In genomic region chr3:188974856-188975611, GRCh38 we compare ENCODE assay signal across 9 cellular contexts.
A peak's percentile ranks its signal among the peaks of the same experiment; 100 is the strongest.
DNase-seq lines count a peak whose midpoint lies in the region; ATAC-seq, FAIRE-seq and TF ChIP-seq lines count a peak whose summit lies in the region.
"Had no signal": no experiment of that assay in that cellular context is flagged by ENCODE, and none has a peak within 500 bp of the region (broad histone marks: within the 10 kb centered on the region; RNA-seq: fewer than 3 reads in every experiment).

No MANE protein-coding gene starts in this region.

- peaks cover 16% of the 10 kb centered on the region for H3K4me1 Mint-ChIP-seq in stimulated activated effector memory CD8-positive, alpha-beta T cell treated with anti-CD3 and anti-CD28 coated beads, Interleukin-12 subunit alpha, Interleukin-12 subunit beta, amount 100 ng/mL, for 72 hours

- DNase-seq in GDM1 (lab: John Stamatoyannopoulos, UW), result peak; percentile 10
- peak; percentile 37 for DNase-seq in NCI-H1092 (lab: John Stamatoyannopoulos, UW)
- DNase-seq in bronchial epithelial cell (ENCODE audit: low read depth), result no peak
- DNase-seq in stimulated activated effector memory CD8-positive, alpha-beta T cell treated with anti-CD3 and anti-CD28 coated beads, Interleukin-12 subunit alpha, Interleukin-12 subunit beta, amount 100 ng/mL, for 72 hours (ENCODE audit: low spot score in 2 of 2), result peak in 1 of 2 donors; percentile 55
- DNase-seq in NCI-H1930 (lab: John Stamatoyannopoulos, UW), result no peak
- DNase-seq in NCI-H510A treated with DMSO at 0.1 percent for 48 hours (lab: John Stamatoyannopoulos, UW), result no peak

- H3K4me3 Mint-ChIP-seq in stimulated activated effector memory CD8-positive, alpha-beta T cell treated with anti-CD3 and anti-CD28 coated beads, Interleukin-12 subunit alpha, Interleukin-12 subunit beta, amount 100 ng/mL, for 72 hours, result peak overlapping the region; percentile 12
- H3K4me3 Mint-ChIP-seq: stimulated activated naive CD8-positive, alpha-beta T cell treated with anti-CD3 and anti-CD28 coated beads, Interleukin-15, Interleukin-2, amounts not matched to agents 100 ng/mL and 50 ng/mL, for 24 hours had no signal

- H3K27ac Mint-ChIP-seq in stimulated activated effector memory CD8-positive, alpha-beta T cell treated with anti-CD3 and anti-CD28 coated beads, Interleukin-12 subunit alpha, Interleukin-12 subunit beta, amount 100 ng/mL, for 72 hours, result no peak overlapping the region
- H3K27ac Mint-ChIP-seq: progenitor cell of endocrine pancreas; stimulated activated naive CD8-positive, alpha-beta T cell treated with anti-CD3 and anti-CD28 coated beads, Interleukin-15, Interleukin-2, amounts not matched to agents 100 ng/mL and 50 ng/mL, for 24 hours had no signal

- H3K36me3 ChIP-seq in bronchial epithelial cell (ENCODE audit: control insufficient read depth, insufficient read depth, low read length), result no peaks in the 10 kb centered on the region

- ATAC-seq in stimulated activated effector memory CD8-positive, alpha-beta T cell treated with anti-CD3 and anti-CD28 coated beads, Interleukin-12 subunit alpha, Interleukin-12 subunit beta, amount 100 ng/mL, for 72 hours, result peak; percentile 94
- ATAC-seq in GM19023 (IDR thresholded peaks at IDR 0.05; ENCODE audit: unreplicated experiment), result no peak

- H3K27me3 ChIP-seq in bronchial epithelial cell (ENCODE audit: control insufficient read depth, insufficient read depth, low read length), result no peaks in the 10 kb centered on the region

- FAIRE-seq in bronchial epithelial cell (lab: Jason Lieb, UNC), result peak; percentile 82

- no peaks in the 10 kb centered on the region for H3K9me3 Mint-ChIP-seq in stimulated activated effector memory CD8-positive, alpha-beta T cell treated with anti-CD3 and anti-CD28 coated beads, Interleukin-12 subunit alpha, Interleukin-12 subunit beta, amount 100 ng/mL, for 72 hours
- H3K9me3 Mint-ChIP-seq: stimulated activated naive CD8-positive, alpha-beta T cell treated with anti-CD3 and anti-CD28 coated beads, Interleukin-15, Interleukin-2, amounts not matched to agents 100 ng/mL and 50 ng/mL, for 24 hours had no signal

- no peaks in the 10 kb centered on the region for H3K36me3 Mint-ChIP-seq in stimulated activated effector memory CD8-positive, alpha-beta T cell treated with anti-CD3 and anti-CD28 coated beads, Interleukin-12 subunit alpha, Interleukin-12 subunit beta, amount 100 ng/mL, for 72 hours

- TF ChIP-seq CTCF in bronchial epithelial cell (IDR thresholded peaks at IDR 0.05; ENCODE audit: insufficient read depth, low read length, severe bottlenecking), result no peak

- H3K4me3 ChIP-seq in bronchial epithelial cell (ENCODE audit: low read depth, low read length), result no peak overlapping the region

Comparison
In these comparisons a context has a peak if more than half of its experiments do, and no peak if none do; other contexts are left out.
1. DNase-seq: peak in GDM1 (single experiment) and NCI-H1092 (single experiment); none in bronchial epithelial cell (single experiment), NCI-H1930 (0 of 2) and NCI-H510A treated with DMSO at 0.1 percent for 48 hours (single experiment).